ENCODE assay signal across 8 cellular contexts in the genomic region with DNA sequence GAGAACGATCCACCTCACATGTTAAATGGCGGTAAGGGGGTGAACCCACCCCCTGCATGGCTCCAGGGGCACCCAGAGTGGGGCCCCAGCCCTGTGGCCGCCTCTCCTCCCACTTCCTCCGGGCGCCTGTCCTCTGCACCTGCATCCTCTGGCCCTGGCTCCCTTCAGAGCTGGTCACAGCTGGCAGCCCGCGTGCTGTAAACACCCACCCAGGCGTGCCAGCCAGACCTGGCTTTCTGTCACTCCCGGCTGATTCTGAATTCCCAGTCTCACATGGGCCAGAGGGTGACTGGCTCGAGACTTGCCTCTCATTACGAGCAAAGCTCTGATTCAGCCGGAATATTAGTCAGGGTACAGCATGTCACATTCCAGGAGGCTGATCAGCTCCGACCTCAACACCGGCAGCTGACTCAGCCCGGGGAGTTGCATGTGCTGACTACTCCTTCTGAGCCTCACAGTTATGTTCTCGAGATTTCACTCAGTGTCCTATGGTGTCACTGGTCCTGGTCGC.
A peak's percentile ranks its signal among the peaks of the same experiment; 100 is the strongest.
DNase-seq lines count a peak whose midpoint lies in the region; ATAC-seq and TF ChIP-seq lines count a peak whose summit lies in the region.

No MANE protein-coding gene starts in this region.

- peak; percentile 67 for DNase-seq in GM12865 (ENCODE audit: low read depth)
- peak; percentile 92 for DNase-seq in MG63
- peak; percentile 50 for DNase-seq in activated naive CD8-positive, alpha-beta T cell treated with anti-CD3 and anti-CD28 coated beads, Interleukin-2, amount 50 U/mL, for 24 hours
- peak; percentile 97 for DNase-seq in right atrium auricular region (ENCODE audit: low spot score)
- DNase-seq in skeletal muscle cell (ENCODE audit: low read depth) = peak; percentile 95
- no peak for DNase-seq in T-helper 9 cell

- H3K27me3 ChIP-seq in MG63 (no peaks in the 10 kb centered on the region), right atrium auricular region (no peaks in the 10 kb centered on the region)

- peaks cover 61% of the 10 kb centered on the region for H3K4me1 Mint-ChIP-seq in activated naive CD8-positive, alpha-beta T cell treated with anti-CD3 and anti-CD28 coated beads, Interleukin-2, amount 50 U/mL, for 24 hours

- TF ChIP-seq CTCF in GM12865 (IDR thresholded peaks at IDR 0.05; ENCODE audit: insufficient read depth, low read depth, low read length, missing control alignments) = no peak
- TF ChIP-seq CTCF in right atrium auricular region (IDR thresholded peaks at IDR 0.05) = no peak

- no peaks in the 10 kb centered on the region for H3K27me3 Mint-ChIP-seq in activated naive CD8-positive, alpha-beta T cell treated with anti-CD3 and anti-CD28 coated beads, Interleukin-2, amount 50 U/mL, for 24 hours

- ATAC-seq in activated naive CD8-positive, alpha-beta T cell treated with anti-CD3 and anti-CD28 coated beads, Interleukin-2, amount 50 U/mL, for 24 hours = peak; percentile 87
- ATAC-seq in GM18505 (IDR thresholded peaks at IDR 0.05; ENCODE audit: unreplicated experiment) = no peak
- no peak for ATAC-seq in HG03025 (IDR thresholded peaks at IDR 0.05; ENCODE audit: low FRiP score, unreplicated experiment)

- peak overlapping the region; percentile 80 to 92 for H3K27ac ChIP-seq in right atrium auricular region

- peaks cover 17% of the 10 kb centered on the region for H3K9me3 Mint-ChIP-seq in activated naive CD8-positive, alpha-beta T cell treated with anti-CD3 and anti-CD28 coated beads, Interleukin-2, amount 50 U/mL, for 24 hours

- H3K27ac Mint-ChIP-seq in activated naive CD8-positive, alpha-beta T cell treated with anti-CD3 and anti-CD28 coated beads, Interleukin-2, amount 50 U/mL, for 24 hours = peak overlapping the region; percentile 74

- H3K4me3 ChIP-seq in GM12865 (ENCODE audit: low read depth, low read length) (no peak overlapping the region), MG63 (no peak overlapping the region), right atrium auricular region (no peak overlapping the region), skeletal muscle cell (ENCODE audit: low read depth, low read length) (no peak overlapping the region)

- H3K4me1 ChIP-seq in right atrium auricular region = peaks cover 0 to 38% of the 10 kb centered on the region in 2 donors

- H3K36me3 ChIP-seq in MG63 (no peaks in the 10 kb centered on the region), right atrium auricular region (no peaks in the 10 kb centered on the region)

- H3K4me3 Mint-ChIP-seq in activated naive CD8-positive, alpha-beta T cell treated with anti-CD3 and anti-CD28 coated beads, Interleukin-2, amount 50 U/mL, for 24 hours = peak overlapping the region; percentile 17

- H3K9me3 ChIP-seq in MG63 (peaks cover 2% of the 10 kb centered on the region; the same call in 1 of the 2 replicates), right atrium auricular region (peaks cover 6 to 7% of the 10 kb centered on the region in 2 donors)

- peaks cover 4% of the 10 kb centered on the region for H3K36me3 Mint-ChIP-seq in activated naive CD8-positive, alpha-beta T cell treated with anti-CD3 and anti-CD28 coated beads, Interleukin-2, amount 50 U/mL, for 24 hours (ENCODE audit: low read depth)

- TF ChIP-seq POLR2A in GM18505 (IDR thresholded peaks at IDR 0.05; ENCODE audit: borderline replicate concordance, extremely low read depth, insufficient read depth, insufficient read length) = no peak
